Comparison of ENCODE assay signal across 19 cellular contexts in genomic region chr9:124475868-124476690, GRCh38. TPM values are rescaled to one million over a fixed set of nuclear protein-coding genes. Genes with fewer than 3 reads are reported as not detected.
A peak's percentile ranks its signal among the peaks of the same experiment; 100 is the strongest.
DNase-seq lines count a peak whose midpoint lies in the region; ATAC-seq and TF ChIP-seq lines count a peak whose summit lies in the region.
"Had no signal": no experiment of that assay in that cellular context is flagged by ENCODE, and none has a peak within 500 bp of the region (broad histone marks: within the 10 kb centered on the region; RNA-seq: fewer than 3 reads in every experiment).

No MANE protein-coding gene starts in this region.

- intact Hi-C loops in mucosa of descending colon (cut with DNase I, micrococcal nuclease): no loop called here

- H3K4me2 ChIP-seq in OCI-LY3 (ENCODE audit: low read length): peak overlapping the region; percentile 9
- no peak overlapping the region for H3K4me2 ChIP-seq in neural cell (ENCODE audit: low read length)
- H3K4me2 ChIP-seq: PC-9 had no signal

- TF ChIP-seq RAD21 in neural cell (conservative IDR thresholded peaks at IDR 0.05): no peak

- DNase-seq in SIG-M5 treated with dmso at 0.1 percent for 504 hours (lab: John Stamatoyannopoulos, UW; ENCODE audit: unreplicated experiment) (peak; percentile 22), SIG-M5 (lab: John Stamatoyannopoulos, UW) (no peak), GF-D8 (lab: John Stamatoyannopoulos, UW) (peak; percentile 45), mucosa of descending colon (no peak)
- DNase-seq: Caco-2; CD4-positive, alpha-beta T cell; HFFc6; IMR-90; NCI-H2029 treated with DMSO at 0.1 percent for 48 hours; NCI-H2171 treated with DMSO at 0.1 percent for 48 hours; PC-9; RPMI8226; SHP77 treated with DMSO at 0.1 percent for 48 hours had no signal

- no peak overlapping the region for H3K4me3 ChIP-seq in OCI-LY3 (ENCODE audit: low read length)
- H3K4me3 ChIP-seq in neural cell (ENCODE audit: low read length): no peak overlapping the region
- H3K4me3 ChIP-seq in mucosa of descending colon: no peak overlapping the region
- H3K4me3 ChIP-seq: PC-9 had no signal

- TF ChIP-seq CTCF in OCI-LY3 (IDR thresholded peaks at IDR 0.05; ENCODE audit: low read depth, low read length) (no peak), neural cell (IDR thresholded peaks at IDR 0.05; ENCODE audit: poor library complexity, severe bottlenecking) (no peak), mucosa of descending colon (IDR thresholded peaks at IDR 0.05) (no peak)

- no peaks in the 10 kb centered on the region for H3K9me2 ChIP-seq in neural cell (ENCODE audit: insufficient read depth, low read length)

- no peaks in the 10 kb centered on the region for H3F3A ChIP-seq in neural cell (ENCODE audit: insufficient read depth, low read length, poor library complexity, severe bottlenecking)

- H3K27me3 ChIP-seq in OCI-LY3 (ENCODE audit: low read depth, low read length): no peaks in the 10 kb centered on the region
- H3K27me3 ChIP-seq in neural cell (ENCODE audit: insufficient read depth, low read depth, low read length): no peaks in the 10 kb centered on the region
- H3K27me3 ChIP-seq: BE2C had no signal

- H3K4me1 ChIP-seq in OCI-LY3 (ENCODE audit: low read length) (peaks cover 14% of the 10 kb centered on the region), mucosa of descending colon (ENCODE audit: low read depth) (peaks cover 6% of the 10 kb centered on the region)

- H3K27ac ChIP-seq in OCI-LY3 (ENCODE audit: low read length) (no peak overlapping the region), neural cell (ENCODE audit: low read length) (no peak overlapping the region)
- H3K27ac ChIP-seq: PC-9 had no signal

- H3K9me3 ChIP-seq in OCI-LY3 (ENCODE audit: insufficient read depth, low read length) (no peaks in the 10 kb centered on the region), neural cell (ENCODE audit: low read length) (no peaks in the 10 kb centered on the region), mucosa of descending colon (no peaks in the 10 kb centered on the region)
- H3K9me3 ChIP-seq: BE2C, Caco-2 had no signal

- peak overlapping the region; percentile 30; the same call in 1 of the 2 replicates for H2AFZ ChIP-seq in OCI-LY3 (ENCODE audit: low read depth, low read length)
- no peak overlapping the region for H2AFZ ChIP-seq in neural cell (ENCODE audit: low read depth, low read length)
- H2AFZ ChIP-seq: PC-9 had no signal

- H3K79me2 ChIP-seq in OCI-LY3 (ENCODE audit: low read length) (no peaks in the 10 kb centered on the region), neural cell (replicated peaks; ENCODE audit: insufficient read depth, low read length) (no peaks in the 10 kb centered on the region)

- ATAC-seq in HG02763 (IDR thresholded peaks at IDR 0.05; ENCODE audit: unreplicated experiment) (no peak), mucosa of descending colon (no peak), HG03521 (IDR thresholded peaks at IDR 0.05; ENCODE audit: unreplicated experiment) (no peak)

- H3K36me3 ChIP-seq in OCI-LY3 (replicated peaks; ENCODE audit: low read depth, low read length) (no peaks in the 10 kb centered on the region), neural cell (ENCODE audit: insufficient read depth, low read length) (no peaks in the 10 kb centered on the region), mucosa of descending colon (ENCODE audit: low read depth) (no peaks in the 10 kb centered on the region)
- H3K36me3 ChIP-seq: BE2C had no signal

- TF ChIP-seq EP300 in neural cell (conservative IDR thresholded peaks at IDR 0.05; ENCODE audit: poor library complexity, severe bottlenecking): no peak

- H4K20me1 ChIP-seq in OCI-LY3 (ENCODE audit: insufficient read depth, low read length) (no peaks in the 10 kb centered on the region), neural cell (ENCODE audit: insufficient read depth) (no peaks in the 10 kb centered on the region)

- H3K9ac ChIP-seq in OCI-LY3 (ENCODE audit: low read length) (no peak overlapping the region), neural cell (ENCODE audit: low read length) (peak overlapping the region; percentile 34)

TF ChIP-seq in neural cell, 6 proteins besides CTCF, POLR2A, EP300 and RAD21:
- TF ChIP-seq SMC3 (conservative IDR thresholded peaks at IDR 0.05; ENCODE audit: poor library complexity) (no peak), REST (IDR thresholded peaks at IDR 0.05; ENCODE audit: borderline replicate concordance) (no peak)
TF ChIP-seq in neural cell: peak in this region for 0.

RNA-seq across cellular contexts. Expression of gene ADGRD2, which starts 25.8 kb away (rescaled TPM):
- not detected in 2 replicates for polyA plus RNA-seq in neural cell
- not detected in 2 replicates for polyA minus RNA-seq in neural cell
- not detected for total RNA-seq in mucosa of descending colon
- total RNA-seq: Caco-2; CD4-positive, alpha-beta T cell; HFFc6; IMR-90; M059J; PC-9 had no signal
- polyA plus RNA-seq: IMR-90 had no signal

RNA-seq across cellular contexts. Expression of gene NR5A1, which starts 31.1 kb away (rescaled TPM):
- 0.09 and 2.4 TPM in 2 replicates for polyA plus RNA-seq in neural cell
- not detected in 2 replicates for polyA minus RNA-seq in neural cell
- total RNA-seq in mucosa of descending colon: under 1 TPM in 1 of 3 donors, not detected in 2; 0.12 TPM
- total RNA-seq: CD4-positive, alpha-beta T cell; HFFc6; IMR-90 had no signal
- polyA plus RNA-seq: IMR-90 had no signal

Comparison
In these comparisons a context has a peak if more than half of its experiments do, and no peak if none do; other contexts are left out.
1. DNase-seq: peak in SIG-M5 treated with dmso at 0.1 percent for 504 hours (single experiment) and GF-D8 (single experiment); none in SIG-M5 (single experiment) and mucosa of descending colon (0 of 3).